In genomic region chr22:27719535-27720227, GRCh38 we compare ENCODE assay signal across 10 cellular contexts.
DNase-seq lines count a peak whose midpoint lies in the region; ATAC-seq and TF ChIP-seq lines count a peak whose summit lies in the region.
"Had no signal": no experiment of that assay in that cellular context is flagged by ENCODE, and none has a peak within 500 bp of the region (broad histone marks: within the 10 kb centered on the region; RNA-seq: fewer than 3 reads in every experiment).

No MANE protein-coding gene starts in this region.

- DNase-seq in GM03348 (ENCODE audit: low spot score): peak; percentile 23
- peak; percentile 92 for DNase-seq in NCI-H446 treated with DMSO at 0.1 percent for 48 hours (lab: John Stamatoyannopoulos, UW)
- peak; percentile 34 for DNase-seq in fibroblast of peridontal ligament (ENCODE audit: extremely low read depth)
- peak; percentile 69 for DNase-seq in putamen (ENCODE audit: low spot score)
- DNase-seq in HK-2 (ENCODE audit: unreplicated experiment): no peak
- no peak for DNase-seq in T-helper 9 cell
- no peak for DNase-seq in uterus
- DNase-seq: activated naive CD8-positive, alpha-beta T cell treated with anti-CD3 and anti-CD28 coated beads, Interleukin-2, amount 50 U/mL, for 24 hours; naive thymus-derived CD8-positive, alpha-beta T cell had no signal

- no peaks in the 10 kb centered on the region for H3K9me3 ChIP-seq in uterus

- no peaks in the 10 kb centered on the region for H3K36me3 ChIP-seq in uterus

- no peak overlapping the region for H3K4me3 ChIP-seq in uterus

- no peak for TF ChIP-seq POLR2A in uterus (IDR thresholded peaks at IDR 0.05)

- ATAC-seq in HG03521 (IDR thresholded peaks at IDR 0.05; ENCODE audit: unreplicated experiment): no peak
- ATAC-seq: activated naive CD8-positive, alpha-beta T cell treated with anti-CD3 and anti-CD28 coated beads, Interleukin-2, amount 50 U/mL, for 24 hours; naive thymus-derived CD8-positive, alpha-beta T cell had no signal

- H3K27me3 ChIP-seq in uterus: no peaks in the 10 kb centered on the region

- intact Hi-C loops in uterus (cut with DNase I; ENCODE audit: low total_unique reads): loop anchor here (10.0 kb wide), 1 partner anchor 65 kb away; no protein-coding TSS in a partner anchor

- no peaks in the 10 kb centered on the region for H3K4me1 ChIP-seq in uterus

- H3K27ac ChIP-seq in uterus: no peak overlapping the region

- no peak for TF ChIP-seq CTCF in uterus (IDR thresholded peaks at IDR 0.05)

Comparison
In these comparisons a context has a peak if more than half of its experiments do, and no peak if none do; other contexts are left out.
1. DNase-seq: peak in GM03348 (single experiment), NCI-H446 treated with DMSO at 0.1 percent for 48 hours (single experiment), fibroblast of peridontal ligament (single experiment) and putamen (single experiment); none in HK-2 (single experiment), T-helper 9 cell (single experiment) and uterus (0 of 2).